ENCODE assay signal across 16 cellular contexts in the genomic region with DNA sequence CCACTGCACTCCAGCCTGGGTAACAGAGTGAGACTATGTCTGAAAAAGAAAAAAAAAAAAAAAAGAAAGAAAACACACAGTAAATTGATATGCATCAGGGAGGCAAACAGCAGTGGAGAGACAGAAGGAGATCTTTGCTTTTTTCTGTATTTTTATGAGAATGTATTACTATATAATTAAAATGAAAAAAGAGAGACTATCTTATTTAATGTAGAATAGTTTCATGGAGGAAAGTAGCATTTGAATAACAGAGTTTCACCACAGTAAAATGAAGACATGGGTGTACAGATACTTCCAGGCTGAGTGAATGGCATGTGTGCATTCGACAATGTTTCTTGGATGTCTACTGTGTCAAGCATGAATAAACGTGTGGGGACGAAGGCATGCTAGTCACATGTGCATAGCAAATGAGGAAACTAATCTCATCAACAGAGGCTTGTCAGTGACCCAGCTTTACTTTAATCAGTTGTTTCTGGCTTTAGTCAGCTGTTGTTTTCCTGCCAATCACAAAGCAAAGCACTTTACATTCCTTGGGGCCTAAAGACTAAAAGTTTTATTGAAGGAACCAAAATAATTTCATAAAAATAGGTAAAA. TPM values are rescaled to one million over a fixed set of nuclear protein-coding genes. Genes with fewer than 3 reads are reported as not detected.
DNase-seq lines count a peak whose midpoint lies in the region; ATAC-seq, FAIRE-seq and TF ChIP-seq lines count a peak whose summit lies in the region.
"Had no signal": no experiment of that assay in that cellular context is flagged by ENCODE, and none has a peak within 500 bp of the region (broad histone marks: within the 10 kb centered on the region; RNA-seq: fewer than 3 reads in every experiment).

No MANE protein-coding gene starts in this region.

- peaks cover 44% of the 10 kb centered on the region for H3K4me1 ChIP-seq in Karpas-422 (ENCODE audit: low read length)

- 0 out of 2 replicates have a peak overlapping the region, but pooled peaks have one; percentile 16 for H3K27ac ChIP-seq in Karpas-422 (ENCODE audit: low read length)
- H3K27ac ChIP-seq: upper lobe of left lung had no signal

- no peak overlapping the region for H3K4me3 ChIP-seq in Karpas-422 (ENCODE audit: low read length)
- no peak overlapping the region for H3K4me3 ChIP-seq in bronchial epithelial cell (ENCODE audit: low read depth, low read length)
- H3K4me3 ChIP-seq: upper lobe of left lung had no signal

- no peak overlapping the region for H3K4me3 Mint-ChIP-seq in activated CD8-positive, alpha-beta T cell treated with anti-CD3 and anti-CD28 coated beads for 36 hours
- no peak overlapping the region for H3K4me3 Mint-ChIP-seq in activated CD8-positive, alpha-beta T cell treated with anti-CD3 and anti-CD28 coated beads, Interleukin-2, amount 10 ng/mL, durations not matched to agents 7 days and 5 days
- H3K4me3 Mint-ChIP-seq in nephron progenitor cell, result no peak overlapping the region

- no peak overlapping the region for H2AFZ ChIP-seq in Karpas-422 (ENCODE audit: low read length)

- CTCF ChIA-PET in activated CD8-positive, alpha-beta T cell treated with anti-CD3 and anti-CD28 coated beads for 36 hours (lab: Charles Lee), result interaction anchor here (6.9 to 7.6 kb wide), 2 partner anchors 139 to 163 kb away, joined by 125 to 156 read pairs; no protein-coding TSS in a partner anchor
- CTCF ChIA-PET in activated CD8-positive, alpha-beta T cell treated with anti-CD3 and anti-CD28 coated beads, Interleukin-2, amount 10 ng/mL, durations not matched to agents 7 days and 5 days (lab: Charles Lee), result interaction anchor here (2.0 to 7.0 kb wide), 3 partner anchors 80 to 162 kb away, joined by 6 to 183 read pairs (median 14); no protein-coding TSS in a partner anchor

- H3K4me2 ChIP-seq in Karpas-422 (ENCODE audit: low read depth, low read length, poor library complexity, severe bottlenecking), result no peak overlapping the region

- ATAC-seq in activated CD8-positive, alpha-beta T cell treated with anti-CD3 and anti-CD28 coated beads for 36 hours, result no peak
- no peak for ATAC-seq in activated CD8-positive, alpha-beta T cell treated with anti-CD3 and anti-CD28 coated beads, Interleukin-2, amount 10 ng/mL, durations not matched to agents 7 days and 5 days
- no peak for ATAC-seq in GM21723 (IDR thresholded peaks at IDR 0.05; ENCODE audit: unreplicated experiment)

- no peak for TF ChIP-seq CTCF in activated CD8-positive, alpha-beta T cell treated with anti-CD3 and anti-CD28 coated beads for 36 hours (IDR thresholded peaks at IDR 0.05)
- TF ChIP-seq CTCF in bronchial epithelial cell (IDR thresholded peaks at IDR 0.05; ENCODE audit: insufficient read depth, low read length, severe bottlenecking) (no peak), nephron progenitor cell (IDR thresholded peaks at IDR 0.05) (no peak)

- no peaks in the 10 kb centered on the region for H3K27me3 ChIP-seq in Karpas-422 (ENCODE audit: low read length)
- H3K27me3 ChIP-seq in bronchial epithelial cell (ENCODE audit: control insufficient read depth, insufficient read depth, low read length), result no peaks in the 10 kb centered on the region
- H3K27me3 ChIP-seq: upper lobe of left lung had no signal

- POLR2A ChIA-PET in activated CD8-positive, alpha-beta T cell treated with anti-CD3 and anti-CD28 coated beads for 36 hours (lab: Charles Lee), result no interaction called here
- POLR2A ChIA-PET in activated CD8-positive, alpha-beta T cell treated with anti-CD3 and anti-CD28 coated beads, Interleukin-2, amount 10 ng/mL, durations not matched to agents 7 days and 5 days (lab: Charles Lee), result interaction anchor here (0.7 kb wide), 1 partner anchor 182 kb away, joined by 4 read pairs; no protein-coding TSS in a partner anchor

- FAIRE-seq in bronchial epithelial cell (lab: Jason Lieb, UNC), result no peak
- FAIRE-seq: kidney had no signal

- H3K36me3 Mint-ChIP-seq in activated CD8-positive, alpha-beta T cell treated with anti-CD3 and anti-CD28 coated beads for 36 hours (ENCODE audit: low read depth), result peaks cover 69% of the 10 kb centered on the region
- H3K36me3 Mint-ChIP-seq in activated CD8-positive, alpha-beta T cell treated with anti-CD3 and anti-CD28 coated beads, Interleukin-2, amount 10 ng/mL, durations not matched to agents 7 days and 5 days (ENCODE audit: low read depth), result peaks cover 84% of the 10 kb centered on the region
- H3K36me3 Mint-ChIP-seq in nephron progenitor cell (ENCODE audit: low read depth), result no peaks in the 10 kb centered on the region

- H3K27me3 Mint-ChIP-seq in activated CD8-positive, alpha-beta T cell treated with anti-CD3 and anti-CD28 coated beads for 36 hours, result no peaks in the 10 kb centered on the region
- no peaks in the 10 kb centered on the region for H3K27me3 Mint-ChIP-seq in activated CD8-positive, alpha-beta T cell treated with anti-CD3 and anti-CD28 coated beads, Interleukin-2, amount 10 ng/mL, durations not matched to agents 7 days and 5 days (ENCODE audit: low read depth)
- peaks cover 4% of the 10 kb centered on the region for H3K27me3 Mint-ChIP-seq in nephron progenitor cell (ENCODE audit: low read depth, poor library complexity)

- intact Hi-C loops in activated CD8-positive, alpha-beta T cell treated with anti-CD3 and anti-CD28 coated beads for 36 hours (cut with micrococcal nuclease), result no loop called here

- H3K79me2 ChIP-seq in Karpas-422 (ENCODE audit: low read length), result peaks cover 14% of the 10 kb centered on the region

- DNase-seq in activated CD8-positive, alpha-beta T cell treated with anti-CD3 and anti-CD28 coated beads for 36 hours, result no peak
- DNase-seq in activated CD8-positive, alpha-beta T cell treated with anti-CD3 and anti-CD28 coated beads, Interleukin-2, amount 10 ng/mL, durations not matched to agents 7 days and 5 days, result no peak
- DNase-seq in Karpas-422 (no peak), bronchial epithelial cell (ENCODE audit: low read depth) (peak; percentile 58), nephron progenitor cell (no peak), Ammon's horn (ENCODE audit: low spot score) (no peak), hepatic stellate cell (ENCODE audit: low spot score) (no peak)
- DNase-seq: activated CD8-positive, alpha-beta memory T cell treated with anti-CD3 and anti-CD28 coated beads for 24 hours; DND-41; hippocampal formation; kidney; NCI-H1694; NCI-H446; stimulated activated CD4-positive, alpha-beta T cell treated with anti-CD3 and anti-CD28 coated beads, Interleukin-12 subunit alpha, Interleukin-12 subunit beta, amount 100 ng/mL, for 4 hours; upper lobe of left lung had no signal

- H3K9me3 Mint-ChIP-seq in activated CD8-positive, alpha-beta T cell treated with anti-CD3 and anti-CD28 coated beads for 36 hours, result no peaks in the 10 kb centered on the region
- no peaks in the 10 kb centered on the region for H3K9me3 Mint-ChIP-seq in activated CD8-positive, alpha-beta T cell treated with anti-CD3 and anti-CD28 coated beads, Interleukin-2, amount 10 ng/mL, durations not matched to agents 7 days and 5 days (ENCODE audit: insufficient read depth)
- no peaks in the 10 kb centered on the region for H3K9me3 Mint-ChIP-seq in nephron progenitor cell

- H3K4me1 Mint-ChIP-seq in activated CD8-positive, alpha-beta T cell treated with anti-CD3 and anti-CD28 coated beads for 36 hours (ENCODE audit: low read depth), result peaks cover 57% of the 10 kb centered on the region
- H3K4me1 Mint-ChIP-seq in activated CD8-positive, alpha-beta T cell treated with anti-CD3 and anti-CD28 coated beads, Interleukin-2, amount 10 ng/mL, durations not matched to agents 7 days and 5 days (ENCODE audit: low read depth), result peaks cover 39% of the 10 kb centered on the region
- H3K4me1 Mint-ChIP-seq in nephron progenitor cell, result peaks cover 63% of the 10 kb centered on the region

- no peaks in the 10 kb centered on the region for H3K9me2 ChIP-seq in Karpas-422 (replicated peaks; ENCODE audit: insufficient read depth, low read length)

- H3K9ac ChIP-seq in Karpas-422 (ENCODE audit: low read length), result no peak overlapping the region

- no peaks in the 10 kb centered on the region for H3K9me3 ChIP-seq in Karpas-422 (ENCODE audit: low read length)
- H3K9me3 ChIP-seq: upper lobe of left lung had no signal

- H3K27ac Mint-ChIP-seq in activated CD8-positive, alpha-beta T cell treated with anti-CD3 and anti-CD28 coated beads for 36 hours, result peak overlapping the region; percentile 74
- H3K27ac Mint-ChIP-seq in activated CD8-positive, alpha-beta T cell treated with anti-CD3 and anti-CD28 coated beads, Interleukin-2, amount 10 ng/mL, durations not matched to agents 7 days and 5 days, result no peak overlapping the region
- H3K27ac Mint-ChIP-seq in nephron progenitor cell, result peak overlapping the region; percentile 34

- no peaks in the 10 kb centered on the region for H4K20me1 ChIP-seq in Karpas-422 (ENCODE audit: insufficient read depth, low read depth, low read length)

- H3K36me3 ChIP-seq in Karpas-422 (ENCODE audit: insufficient read depth, low read length) (peaks cover 66% of the 10 kb centered on the region), bronchial epithelial cell (ENCODE audit: control insufficient read depth, insufficient read depth, low read length) (no peaks in the 10 kb centered on the region)

RNA-seq across cellular contexts. Expression of a gene that starts 55.5 kb away (rescaled TPM):
- under 1 TPM in 1 of 2 experiments, not detected in 1; 0.40 TPM for total RNA-seq in activated CD8-positive, alpha-beta T cell treated with anti-CD3 and anti-CD28 coated beads for 36 hours
- 1 to 10 TPM in 1 of 2 experiments, under 1 TPM in 1; 0.97 to 1.7 TPM for total RNA-seq in activated CD8-positive, alpha-beta T cell treated with anti-CD3 and anti-CD28 coated beads, Interleukin-2, amount 10 ng/mL, durations not matched to agents 7 days and 5 days
- total RNA-seq in Karpas-422 (2014; rRNA removed; shearing (Covaris generic); ENCODE audit: low replicate concordance), result not detected in 2 replicates
- total RNA-seq in bronchial epithelial cell, result not detected in 2 replicates
- total RNA-seq: kidney had no signal
